8 cellular contexts compared by ENCODE assay signal in genomic region chr11:129992161-129992944, GRCh38. TPM values are rescaled to one million over a fixed set of nuclear protein-coding genes. Genes with fewer than 3 reads are reported as not detected.
DNase-seq lines count a peak whose midpoint lies in the region; ATAC-seq and TF ChIP-seq lines count a peak whose summit lies in the region.

No MANE protein-coding gene starts in this region.

- H3K27ac Mint-ChIP-seq in T-helper 17 cell = no peak overlapping the region
- peak overlapping the region in 2 of 10 donors; percentile 34 to 47 for H3K27ac Mint-ChIP-seq in naive thymus-derived CD8-positive, alpha-beta T cell

- H3K27ac ChIP-seq in trophoblast cell (ENCODE audit: low read depth, low read length) = no peak overlapping the region

- DNase-seq in DMS 273 treated with DMSO at 0.1 percent for 48 hours (lab: John Stamatoyannopoulos, UW) = peak; percentile 45
- DNase-seq in NB4 (ENCODE audit: low read depth) = peak; percentile 81
- DNase-seq in T-helper 17 cell = peak in 2 of 3 donors; percentile 11 to 15
- peak; percentile 42 to 56 for DNase-seq in dermis microvascular lymphatic vessel endothelial cell (ENCODE audit: low read depth in 2 of 2)
- DNase-seq in naive thymus-derived CD8-positive, alpha-beta T cell = peak in 9 of 10 donors; percentile 15 to 71 (median 33)
- no peak for DNase-seq in trophoblast cell
- DNase-seq in retina = no peak

- H3K4me1 ChIP-seq in trophoblast cell (ENCODE audit: control insufficient read depth in 1 of 2, insufficient read depth in 2 of 2, low read length in 2 of 2) = peaks cover 5% of the 10 kb centered on the region in 2 experiments

- POLR2A ChIA-PET in naive thymus-derived CD8-positive, alpha-beta T cell (lab: Charles Lee) = interaction anchor here (3.7 kb wide), 1 partner anchor 10 kb away, joined by 22 read pairs; the partner anchor contains the start of gene PRDM10

- no peak overlapping the region for H4K91ac ChIP-seq in trophoblast cell (ENCODE audit: low read depth, low read length)

- no peak overlapping the region for H4K8ac ChIP-seq in trophoblast cell (ENCODE audit: low read depth, low read length)

- no peaks in the 10 kb centered on the region for H3K79me2 ChIP-seq in trophoblast cell (ENCODE audit: control insufficient read depth, insufficient read depth, low read length, poor library complexity)

- no peak overlapping the region for H3K4me3 Mint-ChIP-seq in T-helper 17 cell
- H3K4me3 Mint-ChIP-seq in naive thymus-derived CD8-positive, alpha-beta T cell = no peak overlapping the region

- no peak overlapping the region for H2AFZ ChIP-seq in trophoblast cell (ENCODE audit: insufficient read depth, low read length, poor library complexity)

- no peak for TF ChIP-seq POLR2A in NB4 (IDR thresholded peaks at IDR 0.05; ENCODE audit: extremely low read depth, insufficient read length)

- H2BK12ac ChIP-seq in trophoblast cell (ENCODE audit: low read length) = no peak overlapping the region

- H3K9ac ChIP-seq in trophoblast cell (ENCODE audit: low read length) = no peak overlapping the region

- no peak overlapping the region for H3K18ac ChIP-seq in trophoblast cell (ENCODE audit: low read length)

- H3K4ac ChIP-seq in trophoblast cell (ENCODE audit: low read depth, low read length) = no peak overlapping the region

- H3K79me1 ChIP-seq in trophoblast cell (ENCODE audit: low read length) = no peaks in the 10 kb centered on the region

- H3K36me3 ChIP-seq in trophoblast cell (ENCODE audit: control insufficient read depth in 1 of 2, insufficient read depth in 2 of 2, low read length in 2 of 2) = no peaks in the 10 kb centered on the region

- H3K4me3 ChIP-seq in NB4 (ENCODE audit: low read depth, low read length) (no peak overlapping the region), trophoblast cell (ENCODE audit: low read depth, low read length) (no peak overlapping the region)

- no peaks in the 10 kb centered on the region for H3K27me3 Mint-ChIP-seq in T-helper 17 cell
- H3K27me3 Mint-ChIP-seq in naive thymus-derived CD8-positive, alpha-beta T cell = no peaks in the 10 kb centered on the region

- WGBS in trophoblast cell (ENCODE audit: extremely low coverage, insufficient coverage, insufficient read length) = no CpG with 5 or more reads among the region's 6 CpGs

- no peak overlapping the region for H2BK5ac ChIP-seq in trophoblast cell (ENCODE audit: low read depth, low read length, poor library complexity)

- H3K4me2 ChIP-seq in trophoblast cell (ENCODE audit: low read length) = no peak overlapping the region

- no peaks in the 10 kb centered on the region for H3K27me3 ChIP-seq in trophoblast cell (ENCODE audit: insufficient read depth, low read length)

- no peaks in the 10 kb centered on the region for H3K9me3 Mint-ChIP-seq in naive thymus-derived CD8-positive, alpha-beta T cell

- no peaks in the 10 kb centered on the region for H3K9me3 ChIP-seq in T-helper 17 cell (ENCODE audit: control insufficient read depth, low read length, poor library complexity, severe bottlenecking)
- no peaks in the 10 kb centered on the region for H3K9me3 ChIP-seq in trophoblast cell (ENCODE audit: insufficient read depth, low read depth, low read length)

- no peak overlapping the region for H2BK120ac ChIP-seq in trophoblast cell (ENCODE audit: insufficient read depth, low read length, poor library complexity)

- ATAC-seq in GM21529 (IDR thresholded peaks at IDR 0.05; ENCODE audit: unreplicated experiment) (peak; percentile 85), T-helper 17 cell (peak; percentile 66)
- peak; percentile 83 for ATAC-seq in naive thymus-derived CD8-positive, alpha-beta T cell

- peak; percentile 15 for TF ChIP-seq CTCF in NB4 (IDR thresholded peaks at IDR 0.05; ENCODE audit: low read depth, low read length)

- no peak overlapping the region for H3K14ac ChIP-seq in trophoblast cell (ENCODE audit: low read length)

- H4K12ac ChIP-seq in trophoblast cell (ENCODE audit: low read depth, low read length) = no peak overlapping the region

- peaks cover 14% of the 10 kb centered on the region for H3K4me1 Mint-ChIP-seq in T-helper 17 cell
- H3K4me1 Mint-ChIP-seq in naive thymus-derived CD8-positive, alpha-beta T cell = peaks cover 10 to 33% (median 13%) of the 10 kb centered on the region in 4 donors

- H2AK5ac ChIP-seq in trophoblast cell (ENCODE audit: low read length) = no peak overlapping the region

- H3K23ac ChIP-seq in trophoblast cell (ENCODE audit: low read length) = no peak overlapping the region

- H3K36me3 Mint-ChIP-seq in T-helper 17 cell (ENCODE audit: low read depth) = peaks cover 5% of the 10 kb centered on the region
- peaks cover under 1 to 20% (median 6%) of the 10 kb centered on the region in 3 donors for H3K36me3 Mint-ChIP-seq in naive thymus-derived CD8-positive, alpha-beta T cell

RNA-seq across cellular contexts. Expression of gene PRDM10, which starts 10.3 kb away (rescaled TPM):
- total RNA-seq in T-helper 17 cell (10 to 100 TPM; 11.6 to 12.2 TPM), dermis microvascular lymphatic vessel endothelial cell (3.6 and 4.3 TPM in 2 replicates)
- total RNA-seq in naive thymus-derived CD8-positive, alpha-beta T cell = 10 to 100 TPM; 13.6 to 16.5 TPM
- 1 to 10 TPM in 2 of 3 donors, under 1 TPM in 1; 0.87 to 3.7 (median 1.9) TPM for polyA plus RNA-seq in naive thymus-derived CD8-positive, alpha-beta T cell
- 8.9 and 9.1 TPM in 2 replicates for polyA plus RNA-seq in trophoblast cell (2013)

Comparison
In these comparisons a context has a peak if more than half of its experiments do, and no peak if none do; other contexts are left out.
1. DNase-seq: peak in DMS 273 treated with DMSO at 0.1 percent for 48 hours (single experiment), NB4 (single experiment), T-helper 17 cell (2 of 3), dermis microvascular lymphatic vessel endothelial cell (2 of 2) and naive thymus-derived CD8-positive, alpha-beta T cell (9 of 10); none in trophoblast cell (0 of 2) and retina (single experiment).
2. Peak in every context shown above with its lines, with median percentiles within 50 percentile points of each other: ATAC-seq.